8 cellular contexts compared by ENCODE assay signal in genomic region chr7:76397409-76398183, GRCh38. TPM values are rescaled to one million over a fixed set of nuclear protein-coding genes. Genes with fewer than 3 reads are reported as not detected.
A peak's percentile ranks its signal among the peaks of the same experiment; 100 is the strongest.
DNase-seq lines count a peak whose midpoint lies in the region; ATAC-seq, FAIRE-seq and TF ChIP-seq lines count a peak whose summit lies in the region.

No MANE protein-coding gene starts in this region.

- no peak overlapping the region for H3K27ac ChIP-seq in HepG2 (ENCODE audit: extremely low read length, insufficient read depth, low read length)

- H3K9me3 ChIP-seq in HepG2 (ENCODE audit: low read length), result no peaks in the 10 kb centered on the region

- intact Hi-C loops in HepG2 (cut with micrococcal nuclease; ENCODE audit: unreplicated experiment), result no loop called here

- in situ Hi-C loops in GM13977 (cut with MboI; ENCODE audit: low pct_unique_long_range_greater_than_20kb, low sequenced_read_pairs, unreplicated experiment) (no loop called here), HepG2 (cut with HindIII; ENCODE audit: extremely low pct_ligation_motif_present, low pct_unique_long_range_greater_than_20kb) (no loop called here)

- WGBS in HepG2 (ENCODE audit: low lambda C conversion rate), result 96% methylated on average over 21 of the region's 45 CpGs

- no peak overlapping the region for H3K4me3 ChIP-seq in HepG2 (replicated peaks in 1 of 3; ENCODE audit: insufficient read depth in 1 of 3, low read depth in 2 of 3, low read length in 3 of 3)

- H3K9ac ChIP-seq in HepG2 (ENCODE audit: insufficient read depth, low read depth, low read length), result no peak overlapping the region

- H3K79me2 ChIP-seq in HepG2 (ENCODE audit: insufficient read depth, low read length), result no peaks in the 10 kb centered on the region

- H3K36me3 ChIP-seq in HepG2 (replicated peaks in 1 of 2; ENCODE audit: control insufficient read depth in 1 of 2, insufficient read depth in 2 of 2, low read length in 2 of 2), result peaks cover 2 to 6% of the 10 kb centered on the region in 2 experiments; a peak in 1 of 5 replicates

- H3K27me3 ChIP-seq in HepG2 (ENCODE audit: control insufficient read depth in 1 of 2, insufficient read depth in 2 of 2, low read length in 2 of 2), result no peaks in the 10 kb centered on the region

- no peak overlapping the region for H2AFZ ChIP-seq in HepG2 (ENCODE audit: low read length)

- CTCF ChIA-PET in HepG2 (lab: Yijun Ruan, JAX; ENCODE audit: low intra/inter-chr PET ratio, low total read pairs), result no interaction called here

- POLR2A ChIA-PET in HepG2 (lab: Yijun Ruan, JAX), result interaction anchor here (2.7 kb wide), 1 partner anchor 11 kb away, joined by 10 read pairs; the partner anchor contains the start of gene SSC4D

- no peak overlapping the region for H3K4me2 ChIP-seq in HepG2 (ENCODE audit: low read depth, low read length)

- peaks cover 33% of the 10 kb centered on the region for H3K4me1 ChIP-seq in HepG2 (ENCODE audit: insufficient read depth, low read length)

- no peaks in the 10 kb centered on the region for H4K20me1 ChIP-seq in HepG2 (ENCODE audit: insufficient read depth, low read length)

- no TSS peak for BruUV-seq in HepG2 (replicated peaks; lab: Mats Ljungman, UMichigan)

- TF ChIP-seq CTCF in GM13977 (IDR thresholded peaks at IDR 0.05; ENCODE audit: extremely low read depth, insufficient read depth, missing control alignments) (no peak), HepG2 (CRISPR knock-in tag; IDR thresholded peaks at IDR 0.05) (no peak)

- no peak for TF ChIP-seq RAD21 in HepG2 (CRISPR knock-in tag; IDR thresholded peaks at IDR 0.05)

- DNase-seq in GM13977 (ENCODE audit: low spot score), result peak; percentile 91
- DNase-seq in NCI-H1417 treated with DMSO at 0.1 percent for 48 hours (lab: John Stamatoyannopoulos, UW), result peak; percentile 35
- peak; percentile 83 for DNase-seq in activated CD4-positive, CD25-positive, alpha-beta regulatory T cell treated with anti-CD3 and anti-CD28 coated beads, Interleukin-2, amount 50 U/mL, for 72 hours
- DNase-seq in central memory CD4-positive, alpha-beta T cell, result peak; percentile 62
- no peak for DNase-seq in HepG2 (ENCODE audit: low spot score)
- DNase-seq in stimulated activated CD4-positive, alpha-beta T cell treated with anti-CD3 and anti-CD28 coated beads, TNF-alpha, amount 100 ng/mL, for 24 hours (ENCODE audit: low read depth in 3 of 3), result peak; percentile 70 to 86 (median 72)

- FAIRE-seq in HepG2 (lab: Jason Lieb, UNC), result no peak

- ATAC-seq in HepG2 (no peak), HG03469 (IDR thresholded peaks at IDR 0.05; ENCODE audit: unreplicated experiment) (no peak), GM18502 (IDR thresholded peaks at IDR 0.05; ENCODE audit: poor library complexity, unreplicated experiment) (no peak)

- TF ChIP-seq POLR2A in HepG2 (IDR thresholded peaks at IDR 0.05; ENCODE audit: insufficient read depth in 1 of 2, low read depth in 2 of 2, low read length in 2 of 2), result no peak

- TF ChIP-seq EP300 in HepG2 (IDR thresholded peaks at IDR 0.05; ENCODE audit: low read depth in 2 of 2, low read length in 2 of 2) (no peak), HepG2 (CRISPR knock-in tag; IDR thresholded peaks at IDR 0.05; ENCODE audit: borderline replicate concordance) (no peak)

TF ChIP-seq in HepG2, 621 proteins besides CTCF, POLR2A, EP300 and RAD21 (continues in another document):
- no peak for TF ChIP-seq ZNF841 (CRISPR knock-in tag; IDR thresholded peaks at IDR 0.05; ENCODE audit: borderline replicate concordance)
- peak; percentile 58 for TF ChIP-seq RBFOX2 (IDR thresholded peaks at IDR 0.05; ENCODE audit: low read depth, low read length)
- peak; percentile 97 for TF ChIP-seq AGO2 (optimal IDR thresholded peaks at IDR 0.05; ENCODE audit: low read depth, low read length)
- no peak for TF ChIP-seq NBN (conservative IDR thresholded peaks at IDR 0.05)

RNA-seq across cellular contexts. Expression of gene SSC4D, which starts 11.9 kb away (rescaled TPM):
- 32.3 and 63.8 TPM in 2 replicates for total RNA-seq in HepG2 (2016; rRNA removed; fragmentation: Illumina TruSeq; extraction: Trizol)
- total RNA-seq in HepG2 (2016; cell fraction: cytosol; rRNA removed; fragmentation: Illumina TruSeq; extraction: Trizol; ENCODE audit: low read depth), result 7.6 and 8.8 TPM in 2 replicates
- 34.6 and 61.6 TPM in 2 replicates for total RNA-seq in HepG2 (2016; cell fraction: insoluble cytoplasmic fraction; rRNA removed; fragmentation: Illumina TruSeq; extraction: Trizol)
- total RNA-seq in HepG2 (2016; cell fraction: membrane; rRNA removed; fragmentation: Illumina TruSeq; extraction: Trizol), result 25.9 and 27.1 TPM in 2 replicates
- 48.0 and 57.4 TPM in 2 replicates for total RNA-seq in HepG2 (2016; cell fraction: nucleus; rRNA removed; fragmentation: Illumina TruSeq; extraction: Trizol)
- polyA plus RNA-seq in HepG2 (2011; rRNA removed), result 33.3 and 48.2 TPM in 2 replicates
- 37.9 and 40.0 TPM in 2 replicates for polyA plus RNA-seq in HepG2 (2011; cell fraction: cytosol; rRNA removed)
- polyA plus RNA-seq in HepG2 (2011; cell fraction: nucleus; rRNA removed), result 48.0 and 53.5 TPM in 2 replicates
- 16.6 and 28.9 TPM in 2 replicates for polyA plus RNA-seq in HepG2 (2012)
- polyA plus RNA-seq in HepG2 (2016; cell fraction: cytosol; fragmentation: Illumina TruSeq; extraction: Trizol; ENCODE audit: low read depth), result 6.9 and 7.7 TPM in 2 replicates
- polyA plus RNA-seq in HepG2 (2016; cell fraction: insoluble cytoplasmic fraction; fragmentation: Illumina TruSeq; extraction: Trizol; ENCODE audit: low read depth), result 34.3 and 36.7 TPM in 2 replicates
- 21.4 and 22.0 TPM in 2 replicates for polyA plus RNA-seq in HepG2 (2016; cell fraction: membrane; fragmentation: Illumina TruSeq; extraction: Trizol; ENCODE audit: low read depth)
- polyA plus RNA-seq in HepG2 (2016; cell fraction: nucleus; fragmentation: Illumina TruSeq; extraction: Trizol; ENCODE audit: insufficient read depth, low read depth), result 116 and 122 TPM in 2 replicates
- polyA minus RNA-seq in HepG2 (2011; rRNA and poly(A)+ RNA removed; ENCODE audit: low replicate concordance), result 2.6 and 50.7 TPM in 2 replicates
- polyA minus RNA-seq in HepG2 (2011; cell fraction: cytosol; rRNA and poly(A)+ RNA removed), result 11.6 and 15.7 TPM in 2 replicates
- 7.5 and 10.8 TPM in 2 replicates for polyA minus RNA-seq in HepG2 (2011; cell fraction: nucleus; rRNA and poly(A)+ RNA removed)

RNA-seq across cellular contexts. Expression of gene ZP3, which starts 27.2 kb away (rescaled TPM):
- total RNA-seq in HepG2 (2016; rRNA removed; fragmentation: Illumina TruSeq; extraction: Trizol), result not detected in 2 replicates
- 1.5 TPM in 1 of 2 replicates, not detected in the other for total RNA-seq in HepG2 (2016; cell fraction: cytosol; rRNA removed; fragmentation: Illumina TruSeq; extraction: Trizol; ENCODE audit: low read depth)
- total RNA-seq in HepG2 (2016; cell fraction: insoluble cytoplasmic fraction; rRNA removed; fragmentation: Illumina TruSeq; extraction: Trizol), result 1.2 TPM in 1 of 2 replicates, not detected in the other
- 2.2 TPM in 1 of 2 replicates, not detected in the other for total RNA-seq in HepG2 (2016; cell fraction: membrane; rRNA removed; fragmentation: Illumina TruSeq; extraction: Trizol)
- not detected in 2 replicates for total RNA-seq in HepG2 (2016; cell fraction: nucleus; rRNA removed; fragmentation: Illumina TruSeq; extraction: Trizol)
- not detected in 2 replicates for polyA plus RNA-seq in HepG2 (2011; rRNA removed)
- polyA plus RNA-seq in HepG2 (2011; cell fraction: cytosol; rRNA removed), result not detected in 2 replicates
- not detected in 2 replicates for polyA plus RNA-seq in HepG2 (2011; cell fraction: nucleus; rRNA removed)
- not detected in 2 replicates for polyA plus RNA-seq in HepG2 (2012)
- not detected in 2 replicates for polyA plus RNA-seq in HepG2 (2016; cell fraction: cytosol; fragmentation: Illumina TruSeq; extraction: Trizol; ENCODE audit: low read depth)
- not detected in 2 replicates for polyA plus RNA-seq in HepG2 (2016; cell fraction: insoluble cytoplasmic fraction; fragmentation: Illumina TruSeq; extraction: Trizol; ENCODE audit: low read depth)
- polyA plus RNA-seq in HepG2 (2016; cell fraction: membrane; fragmentation: Illumina TruSeq; extraction: Trizol; ENCODE audit: low read depth), result not detected in 2 replicates
- not detected in 2 replicates for polyA plus RNA-seq in HepG2 (2016; cell fraction: nucleus; fragmentation: Illumina TruSeq; extraction: Trizol; ENCODE audit: insufficient read depth, low read depth)
- polyA minus RNA-seq in HepG2 (2011; rRNA and poly(A)+ RNA removed; ENCODE audit: low replicate concordance), result 0.80 and 89.9 TPM in 2 replicates
- polyA minus RNA-seq in HepG2 (2011; cell fraction: cytosol; rRNA and poly(A)+ RNA removed), result not detected in 2 replicates
- not detected in 2 replicates for polyA minus RNA-seq in HepG2 (2011; cell fraction: nucleus; rRNA and poly(A)+ RNA removed)

RNA-seq across cellular contexts. Expression of gene YWHAG, which starts 38.8 kb away (rescaled TPM):
- 67.5 and 93.7 TPM in 2 replicates for total RNA-seq in HepG2 (2016; rRNA removed; fragmentation: Illumina TruSeq; extraction: Trizol)
- total RNA-seq in HepG2 (2016; cell fraction: cytosol; rRNA removed; fragmentation: Illumina TruSeq; extraction: Trizol; ENCODE audit: low read depth), result 7.9 and 9.3 TPM in 2 replicates
- 72.6 and 87.9 TPM in 2 replicates for total RNA-seq in HepG2 (2016; cell fraction: insoluble cytoplasmic fraction; rRNA removed; fragmentation: Illumina TruSeq; extraction: Trizol)
- total RNA-seq in HepG2 (2016; cell fraction: membrane; rRNA removed; fragmentation: Illumina TruSeq; extraction: Trizol), result 43.2 and 47.4 TPM in 2 replicates
- 40.4 and 44.1 TPM in 2 replicates for total RNA-seq in HepG2 (2016; cell fraction: nucleus; rRNA removed; fragmentation: Illumina TruSeq; extraction: Trizol)
- 36.7 and 36.9 TPM in 2 replicates for polyA plus RNA-seq in HepG2 (2011; rRNA removed)
- 18.0 and 24.8 TPM in 2 replicates for polyA plus RNA-seq in HepG2 (2011; cell fraction: cytosol; rRNA removed)
- 23.3 and 26.1 TPM in 2 replicates for polyA plus RNA-seq in HepG2 (2011; cell fraction: nucleus; rRNA removed)
- 82.2 and 83.9 TPM in 2 replicates for polyA plus RNA-seq in HepG2 (2012)
- polyA plus RNA-seq in HepG2 (2016; cell fraction: cytosol; fragmentation: Illumina TruSeq; extraction: Trizol; ENCODE audit: low read depth), result 5.9 and 6.1 TPM in 2 replicates
- polyA plus RNA-seq in HepG2 (2016; cell fraction: insoluble cytoplasmic fraction; fragmentation: Illumina TruSeq; extraction: Trizol; ENCODE audit: low read depth), result 125 and 130 TPM in 2 replicates
- 21.8 and 25.4 TPM in 2 replicates for polyA plus RNA-seq in HepG2 (2016; cell fraction: membrane; fragmentation: Illumina TruSeq; extraction: Trizol; ENCODE audit: low read depth)
- polyA plus RNA-seq in HepG2 (2016; cell fraction: nucleus; fragmentation: Illumina TruSeq; extraction: Trizol; ENCODE audit: insufficient read depth, low read depth), result 69.2 and 70.0 TPM in 2 replicates
- polyA minus RNA-seq in HepG2 (2011; rRNA and poly(A)+ RNA removed; ENCODE audit: low replicate concordance), result 56.5 and 77.8 TPM in 2 replicates
- 55.6 and 57.6 TPM in 2 replicates for polyA minus RNA-seq in HepG2 (2011; cell fraction: cytosol; rRNA and poly(A)+ RNA removed)
- 27.9 and 31.8 TPM in 2 replicates for polyA minus RNA-seq in HepG2 (2011; cell fraction: nucleus; rRNA and poly(A)+ RNA removed)
